Comparison of ENCODE assay signal across 26 cellular contexts in genomic region chr4:31078661-31079060, GRCh38.
"Had no signal": no experiment of that assay in that cellular context is flagged by ENCODE, and none has a peak within 500 bp of the region (broad histone marks: within the 10 kb centered on the region; RNA-seq: fewer than 3 reads in every experiment).

No MANE protein-coding gene starts in this region.

- ATAC-seq: left cardiac atrium; left lobe of liver; lower lobe of right lung; naive thymus-derived CD8-positive, alpha-beta T cell; pancreas; right cardiac atrium; stimulated activated effector memory CD8-positive, alpha-beta T cell treated with anti-CD3 and anti-CD28 coated beads, Interleukin-12 subunit alpha, Interleukin-12 subunit beta, amount 100 ng/mL, for 72 hours; upper lobe of right lung had no signal

- H3K4me1 ChIP-seq: lower lobe of right lung, pancreas, prostate gland, spleen, suprapubic skin, upper lobe of right lung had no signal

- H3K4me3 ChIP-seq: lower lobe of right lung, pancreas, prostate gland, sigmoid colon, spleen, suprapubic skin, thoracic aorta, tibial artery, upper lobe of right lung had no signal

- H3K27me3 ChIP-seq: pancreas, sigmoid colon, spleen, suprapubic skin, tibial artery, upper lobe of right lung had no signal

- DNase-seq: hypothalamus; immature natural killer cell; kidney glomerular epithelial cell; left cardiac atrium; lower lobe of right lung; mammary epithelial cell; mesenchymal stem cell; naive thymus-derived CD8-positive, alpha-beta T cell; nucleus accumbens; pancreas; posterior cingulate gyrus; retina; right cardiac atrium; sigmoid colon; small intestine; spleen; stimulated activated CD4-positive, alpha-beta T cell treated with anti-CD3 and anti-CD28 coated beads, Interleukin-4, amount 100 ng/mL, for 24 hours; stimulated activated naive CD4-positive, alpha-beta T cell; tibial artery; trophoblast cell; upper lobe of right lung had no signal

- H3K27ac ChIP-seq: lower lobe of right lung, pancreas, prostate gland, sigmoid colon, spleen, suprapubic skin, tibial artery, upper lobe of right lung had no signal

- H3K9me3 ChIP-seq: lower lobe of right lung, pancreas, prostate gland, sigmoid colon, suprapubic skin, thoracic aorta, tibial artery, upper lobe of right lung had no signal

- H3K36me3 ChIP-seq: lower lobe of right lung, pancreas, prostate gland, sigmoid colon, spleen, suprapubic skin, thoracic aorta, tibial artery, upper lobe of right lung had no signal
